ENCODE assay signal across 10 cellular contexts in the genomic region with DNA sequence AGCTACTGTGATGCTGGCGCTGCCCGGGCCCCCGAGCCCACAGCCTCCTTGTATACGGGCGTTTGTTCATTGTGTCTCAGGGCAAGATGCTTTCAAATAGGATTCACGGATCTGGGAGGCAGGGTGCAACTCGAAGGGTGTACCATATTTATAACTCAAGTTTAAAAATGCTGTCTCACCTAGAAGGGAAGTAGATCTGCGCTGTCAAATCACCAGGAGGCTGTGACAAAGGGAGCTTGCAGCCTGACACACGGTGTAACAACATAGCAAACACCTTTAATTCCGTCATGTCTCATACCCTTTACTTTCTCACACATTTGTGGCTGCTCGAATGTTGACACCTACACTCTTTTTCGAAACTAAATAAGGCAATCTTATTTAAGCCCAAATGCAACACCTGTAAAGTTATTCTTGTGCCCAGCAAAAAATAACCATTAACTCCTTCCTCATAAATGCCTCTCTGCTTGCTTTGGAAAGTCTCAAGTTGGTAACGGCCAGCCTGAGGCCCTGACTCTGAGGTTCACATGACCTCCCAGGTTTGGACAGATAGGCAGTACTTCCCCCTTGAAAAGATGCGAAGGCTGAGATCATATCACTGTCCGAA. TPM values are rescaled to one million over a fixed set of nuclear protein-coding genes. Genes with fewer than 3 reads are reported as not detected.
A peak's percentile ranks its signal among the peaks of the same experiment; 100 is the strongest.
DNase-seq lines count a peak whose midpoint lies in the region; ATAC-seq and TF ChIP-seq lines count a peak whose summit lies in the region.
"Had no signal": no experiment of that assay in that cellular context is flagged by ENCODE, and none has a peak within 500 bp of the region (broad histone marks: within the 10 kb centered on the region; RNA-seq: fewer than 3 reads in every experiment).

No MANE protein-coding gene starts in this region.

- no peak overlapping the region for H3K4me3 ChIP-seq in transverse colon

- H3K9me3 ChIP-seq in transverse colon: no peaks in the 10 kb centered on the region
- H3K9me3 ChIP-seq: BE2C had no signal

- no peaks in the 10 kb centered on the region for H3K9me3 Mint-ChIP-seq in activated CD8-positive, alpha-beta memory T cell treated with anti-CD3 and anti-CD28 coated beads, Interleukin-2, amount 10 ng/mL, durations not matched to agents 7 days and 5 days (ENCODE audit: low read depth)
- H3K9me3 Mint-ChIP-seq in brain (no peaks in the 10 kb centered on the region), mesothelial cell of epicardium (no peaks in the 10 kb centered on the region)

- TF ChIP-seq CTCF in brain (conservative IDR thresholded peaks at IDR 0.05) (no peak), mesothelial cell of epicardium (IDR thresholded peaks at IDR 0.05; ENCODE audit: unreplicated experiment) (no peak), transverse colon (IDR thresholded peaks at IDR 0.05) (no peak), RWPE1 (conservative IDR thresholded peaks at IDR 0.05; ENCODE audit: low read depth) (no peak)

- no peak for DNase-seq in activated CD8-positive, alpha-beta memory T cell treated with anti-CD3 and anti-CD28 coated beads, Interleukin-2, amount 10 ng/mL, durations not matched to agents 7 days and 5 days
- no peak for DNase-seq in activated CD8-positive, alpha-beta memory T cell treated with anti-CD3 and anti-CD28 coated beads, Interleukin-2, amount 50 U/mL, for 4 hours
- DNase-seq in mesothelial cell of epicardium (ENCODE audit: low spot score in 2 of 2, unreplicated experiment in 2 of 2): no peak
- no peak for DNase-seq in transverse colon
- DNase-seq in stimulated activated CD4-positive, alpha-beta T cell treated with anti-CD3 and anti-CD28 coated beads, Interleukin-4, amount 100 ng/mL, for 4 hours: no peak
- no peak for DNase-seq in RWPE1 (ENCODE audit: low spot score)
- DNase-seq in retina: no peak
- DNase-seq: BE2C, NCI-H1105 treated with DMSO at 0.1 percent for 48 hours had no signal

- peaks cover 0 to 21% (median 0%) of the 10 kb centered on the region in 4 donors for H3K4me1 ChIP-seq in transverse colon

- intact Hi-C loops in transverse colon (cut with DNase I; ENCODE audit: low total_unique reads): no loop called here

- in situ Hi-C loops in transverse colon (cut with MboI; ENCODE audit: low pct_ligation_motif_present in 1 of 4, low pct_unique_long_range_greater_than_20kb in 1 of 4, low sequenced_read_pairs in 3 of 4): loop anchor here in 2 of 4 donors (25.0 kb wide), 2 partner anchors 571 to 1254 kb away; no protein-coding TSS in a partner anchor

- POLR2A ChIA-PET in RWPE1 (lab: Yijun Ruan, JAX; ENCODE audit: low non-redundant PET): no interaction called here

- peaks cover 11% of the 10 kb centered on the region for H3K27me3 Mint-ChIP-seq in activated CD8-positive, alpha-beta memory T cell treated with anti-CD3 and anti-CD28 coated beads, Interleukin-2, amount 10 ng/mL, durations not matched to agents 7 days and 5 days
- H3K27me3 Mint-ChIP-seq in brain (peaks cover 15% of the 10 kb centered on the region), mesothelial cell of epicardium (ENCODE audit: low read depth) (no peaks in the 10 kb centered on the region)

- H3K4me3 Mint-ChIP-seq in activated CD8-positive, alpha-beta memory T cell treated with anti-CD3 and anti-CD28 coated beads, Interleukin-2, amount 10 ng/mL, durations not matched to agents 7 days and 5 days: peak overlapping the region; percentile 2
- H3K4me3 Mint-ChIP-seq in brain (peak overlapping the region; percentile 74 to 92 (median 82)), mesothelial cell of epicardium (no peak overlapping the region)

- TF ChIP-seq POLR2A in transverse colon (IDR thresholded peaks at IDR 0.05): no peak

- no peak for TF ChIP-seq EP300 in transverse colon (IDR thresholded peaks at IDR 0.05; ENCODE audit: low read depth)

- WGBS in transverse colon (ENCODE audit: low coverage in 1 of 2), 2 donors: 42 to 54% methylated on average over 4 to 15 of the region's 15 CpGs

- H3K27ac Mint-ChIP-seq in activated CD8-positive, alpha-beta memory T cell treated with anti-CD3 and anti-CD28 coated beads, Interleukin-2, amount 10 ng/mL, durations not matched to agents 7 days and 5 days: peak overlapping the region; percentile 33
- H3K27ac Mint-ChIP-seq in brain (peak overlapping the region; percentile 85 to 99 (median 98)), mesothelial cell of epicardium (peak overlapping the region; percentile 96)

- H3K27me3 ChIP-seq in transverse colon: peaks cover 40% of the 10 kb centered on the region
- H3K27me3 ChIP-seq: BE2C had no signal

- ATAC-seq in activated CD8-positive, alpha-beta memory T cell treated with anti-CD3 and anti-CD28 coated beads, Interleukin-2, amount 10 ng/mL, durations not matched to agents 7 days and 5 days: no peak

- peaks cover 17% of the 10 kb centered on the region for H3K36me3 Mint-ChIP-seq in activated CD8-positive, alpha-beta memory T cell treated with anti-CD3 and anti-CD28 coated beads, Interleukin-2, amount 10 ng/mL, durations not matched to agents 7 days and 5 days
- H3K36me3 Mint-ChIP-seq in brain: peaks cover 10% of the 10 kb centered on the region
- H3K36me3 Mint-ChIP-seq in mesothelial cell of epicardium: no peaks in the 10 kb centered on the region

- H3K4me1 Mint-ChIP-seq in activated CD8-positive, alpha-beta memory T cell treated with anti-CD3 and anti-CD28 coated beads, Interleukin-2, amount 10 ng/mL, durations not matched to agents 7 days and 5 days: peaks cover 77% of the 10 kb centered on the region
- H3K4me1 Mint-ChIP-seq in brain (peaks cover 100% of the 10 kb centered on the region), mesothelial cell of epicardium (peaks cover 97% of the 10 kb centered on the region)

- H3K36me3 ChIP-seq in transverse colon: no peaks in the 10 kb centered on the region
- H3K36me3 ChIP-seq: BE2C had no signal

- CTCF ChIA-PET in activated CD8-positive, alpha-beta memory T cell treated with anti-CD3 and anti-CD28 coated beads, Interleukin-2, amount 10 ng/mL, durations not matched to agents 7 days and 5 days (lab: Charles Lee): no interaction called here
- CTCF ChIA-PET in RWPE1 (lab: Yijun Ruan, JAX): no interaction called here

- peak overlapping the region; percentile 87 to 91 (median 88) for H3K27ac ChIP-seq in transverse colon
- H3K27ac ChIP-seq in RWPE1: no peak overlapping the region

RNA-seq across cellular contexts. Expression of a gene that starts 11.7 kb away (rescaled TPM):
- total RNA-seq in activated CD8-positive, alpha-beta memory T cell treated with anti-CD3 and anti-CD28 coated beads, Interleukin-2, amount 10 ng/mL, durations not matched to agents 7 days and 5 days: 10 to 100 TPM; 40.4 to 40.9 TPM
- polyA plus RNA-seq in brain (ENCODE audit: insufficient read depth, low read depth, low replicate concordance): 28.2 TPM
- total RNA-seq in mesothelial cell of epicardium: 105 to 111 TPM (median 110 TPM) in 3 replicates
- total RNA-seq in transverse colon: 10 to 100 TPM; 19.8 to 69.6 (median 42.9) TPM

Comparison
In these comparisons a context has a peak if more than half of its experiments do, and no peak if none do; other contexts are left out.
1. H3K27ac Mint-ChIP-seq: peak in every context shown above with its lines; median percentile 98 in brain; 96 in mesothelial cell of epicardium; 33 in activated CD8-positive, alpha-beta memory T cell treated with anti-CD3 and anti-CD28 coated beads, Interleukin-2, amount 10 ng/mL, durations not matched to agents 7 days and 5 days.